32 cellular contexts compared by ENCODE assay signal in the genomic region with DNA sequence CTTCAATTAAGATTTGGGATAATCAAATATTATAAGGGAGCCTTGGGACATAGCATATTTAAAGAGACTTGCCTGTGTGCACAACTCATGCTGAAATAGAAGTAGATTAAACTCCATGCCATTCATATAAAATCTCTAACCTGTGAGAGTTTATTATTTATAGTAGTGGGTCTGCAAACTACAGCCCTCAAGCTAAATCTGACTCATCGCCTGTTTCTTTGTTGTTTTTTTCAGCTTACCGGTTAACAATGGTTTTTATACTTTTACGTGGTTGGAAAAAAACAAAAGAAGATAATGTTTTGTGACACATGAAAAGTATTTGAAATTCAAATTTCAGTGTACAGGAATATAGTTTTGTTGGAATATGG.
"Had no signal": no experiment of that assay in that cellular context is flagged by ENCODE, and none has a peak within 500 bp of the region (broad histone marks: within the 10 kb centered on the region; RNA-seq: fewer than 3 reads in every experiment).

No MANE protein-coding gene starts in this region.

- H3K9ac ChIP-seq: parathyroid adenoma had no signal

- H3K4me3 Mint-ChIP-seq: activated CD4-positive, alpha-beta T cell treated with anti-CD3 and anti-CD28 coated beads, Interleukin-2, amount 10 ng/mL, durations not matched to agents 7 days and 5 days; activated CD8-positive, alpha-beta T cell treated with anti-CD3 and anti-CD28 coated beads for 36 hours; activated naive CD4-positive, alpha-beta T cell treated with anti-CD3 and anti-CD28 coated beads, Interleukin-2, amount 50 U/mL, for 24 hours; activated naive CD8-positive, alpha-beta T cell treated with anti-CD3 and anti-CD28 coated beads, Interleukin-2, amount 50 U/mL, for 24 hours; activated T-cell treated with anti-CD3 and anti-CD28 coated beads, Interleukin-2, amount 50 U/mL, for 4 hours; activated T-helper 17 cell treated with anti-CD3 and anti-CD28 coated beads, Interleukin-2, amount 50 U/mL, for 72 hours; naive thymus-derived CD4-positive, alpha-beta T cell; stimulated activated naive B cell treated with anti-CD40 and anti-IgM and Interleukin-4, amounts not matched to agents 10 μg/mL and 1 μg/mL and 100 μg/mL, for 72 hours; T-helper 1 cell treated with Interleukin-12 subunit alpha and Interleukin-12 subunit beta and Interleukin-4 antibody, amounts not matched to agents 30 μg/mL and 1 μg/mL, for 36 hours had no signal

- H3K27ac Mint-ChIP-seq: activated CD4-positive, alpha-beta T cell treated with anti-CD3 and anti-CD28 coated beads, Interleukin-2, amount 10 ng/mL, durations not matched to agents 7 days and 5 days; activated CD8-positive, alpha-beta T cell treated with anti-CD3 and anti-CD28 coated beads for 36 hours; activated naive CD4-positive, alpha-beta T cell treated with anti-CD3 and anti-CD28 coated beads, Interleukin-2, amount 50 U/mL, for 24 hours; activated naive CD8-positive, alpha-beta T cell treated with anti-CD3 and anti-CD28 coated beads, Interleukin-2, amount 50 U/mL, for 24 hours; activated T-helper 17 cell treated with anti-CD3 and anti-CD28 coated beads, Interleukin-2, amount 50 U/mL, for 72 hours; naive thymus-derived CD4-positive, alpha-beta T cell; stimulated activated naive B cell treated with anti-CD40 and anti-IgM and Interleukin-4, amounts not matched to agents 10 μg/mL and 1 μg/mL and 100 μg/mL, for 72 hours; T-helper 1 cell treated with Interleukin-12 subunit alpha and Interleukin-12 subunit beta and Interleukin-4 antibody, amounts not matched to agents 30 μg/mL and 1 μg/mL, for 36 hours had no signal

- H3K36me3 Mint-ChIP-seq: activated naive CD4-positive, alpha-beta T cell treated with anti-CD3 and anti-CD28 coated beads, Interleukin-2, amount 50 U/mL, for 24 hours; naive thymus-derived CD4-positive, alpha-beta T cell; stimulated activated naive B cell treated with anti-CD40 and anti-IgM and Interleukin-4, amounts not matched to agents 10 μg/mL and 1 μg/mL and 100 μg/mL, for 72 hours had no signal

- H3K27ac ChIP-seq: heart left ventricle, parathyroid adenoma, psoas muscle, suprapubic skin, tibial artery had no signal

- H3K79me2 ChIP-seq: parathyroid adenoma had no signal

- H3K4me3 ChIP-seq: heart left ventricle, psoas muscle, sigmoid colon, smooth muscle cell, stomach, suprapubic skin, tibial artery had no signal

- H3K27me3 ChIP-seq: heart left ventricle, sigmoid colon, stomach, suprapubic skin, tibial artery had no signal

- H3K4me1 Mint-ChIP-seq: activated CD4-positive, alpha-beta T cell treated with anti-CD3 and anti-CD28 coated beads, Interleukin-2, amount 10 ng/mL, durations not matched to agents 7 days and 5 days; activated naive CD4-positive, alpha-beta T cell treated with anti-CD3 and anti-CD28 coated beads, Interleukin-2, amount 50 U/mL, for 24 hours; activated naive CD8-positive, alpha-beta T cell treated with anti-CD3 and anti-CD28 coated beads, Interleukin-2, amount 50 U/mL, for 24 hours; activated T-helper 17 cell treated with anti-CD3 and anti-CD28 coated beads, Interleukin-2, amount 50 U/mL, for 72 hours; naive thymus-derived CD4-positive, alpha-beta T cell; stimulated activated naive B cell treated with anti-CD40 and anti-IgM and Interleukin-4, amounts not matched to agents 10 μg/mL and 1 μg/mL and 100 μg/mL, for 72 hours had no signal

- H3K4me1 ChIP-seq: heart left ventricle, parathyroid adenoma, psoas muscle, stomach, tibial artery had no signal

- H3K27me3 Mint-ChIP-seq: activated CD4-positive, alpha-beta T cell treated with anti-CD3 and anti-CD28 coated beads, Interleukin-2, amount 10 ng/mL, durations not matched to agents 7 days and 5 days; activated CD8-positive, alpha-beta T cell treated with anti-CD3 and anti-CD28 coated beads for 36 hours; activated naive CD4-positive, alpha-beta T cell treated with anti-CD3 and anti-CD28 coated beads, Interleukin-2, amount 50 U/mL, for 24 hours; activated naive CD8-positive, alpha-beta T cell treated with anti-CD3 and anti-CD28 coated beads, Interleukin-2, amount 50 U/mL, for 24 hours; activated T-helper 17 cell treated with anti-CD3 and anti-CD28 coated beads, Interleukin-2, amount 50 U/mL, for 72 hours; stimulated activated naive B cell treated with anti-CD40 and anti-IgM and Interleukin-4, amounts not matched to agents 10 μg/mL and 1 μg/mL and 100 μg/mL, for 72 hours had no signal

- FAIRE-seq: colon, endometrium, TTC549 had no signal

- H3K4me2 ChIP-seq: smooth muscle cell had no signal

- H3K36me3 ChIP-seq: heart left ventricle, sigmoid colon, stomach, suprapubic skin, tibial artery had no signal

- H3K9me3 ChIP-seq: psoas muscle, sigmoid colon, stomach, suprapubic skin, tibial artery had no signal

- DNase-seq: activated CD4-positive, alpha-beta T cell treated with anti-CD3 and anti-CD28 coated beads for 1 hour; activated CD4-positive, alpha-beta T cell treated with anti-CD3 and anti-CD28 coated beads, Interleukin-2, amount 10 ng/mL, durations not matched to agents 7 days and 5 days; activated CD8-positive, alpha-beta T cell treated with anti-CD3 and anti-CD28 coated beads for 36 hours; activated gamma-delta T cell treated with Interleukin-2 at 50 U/mL for 16 hours; activated naive CD8-positive, alpha-beta T cell treated with anti-CD3 and anti-CD28 coated beads, Interleukin-2, amount 50 U/mL, for 24 hours; activated T-cell treated with anti-CD3 and anti-CD28 coated beads, Interleukin-2, amount 50 U/mL, for 4 hours; amygdala; effector CD8-positive, alpha-beta T cell; erythroblast; heart left ventricle; hypothalamus; midbrain; naive thymus-derived CD4-positive, alpha-beta T cell; nucleus accumbens; psoas muscle; sigmoid colon; stimulated activated CD4-positive, alpha-beta T cell treated with anti-CD3 and anti-CD28 coated beads, Interleukin-1b, Interleukin-23, amount 100 ng/mL, for 48 hours; stimulated activated CD4-positive, alpha-beta T cell treated with anti-CD3 and anti-CD28 coated beads, Interleukin-4, amount 100 ng/mL, for 4 hours; stimulated activated CD8-positive, alpha-beta memory T cell treated with anti-CD3 and anti-CD28 coated beads, Interleukin-4, amount 100 ng/mL, for 48 hours; stimulated activated naive B cell treated with anti-CD40 and anti-IgM and Interleukin-4, amounts not matched to agents 10 μg/mL and 1 μg/mL and 100 μg/mL, for 72 hours; stomach; T-helper 9 cell; tibial artery had no signal

- ATAC-seq: activated CD8-positive, alpha-beta T cell treated with anti-CD3 and anti-CD28 coated beads for 36 hours; activated naive CD8-positive, alpha-beta T cell treated with anti-CD3 and anti-CD28 coated beads, Interleukin-2, amount 50 U/mL, for 24 hours; activated T-cell treated with anti-CD3 and anti-CD28 coated beads, Interleukin-2, amount 50 U/mL, for 4 hours; activated T-helper 17 cell treated with anti-CD3 and anti-CD28 coated beads, Interleukin-2, amount 50 U/mL, for 72 hours; heart left ventricle; naive thymus-derived CD4-positive, alpha-beta T cell; psoas muscle; stimulated activated naive B cell treated with anti-CD40 and anti-IgM and Interleukin-4, amounts not matched to agents 10 μg/mL and 1 μg/mL and 100 μg/mL, for 72 hours had no signal

- H2AFZ ChIP-seq: parathyroid adenoma had no signal

- H3K9me3 Mint-ChIP-seq: activated CD4-positive, alpha-beta T cell treated with anti-CD3 and anti-CD28 coated beads, Interleukin-2, amount 10 ng/mL, durations not matched to agents 7 days and 5 days; activated CD8-positive, alpha-beta T cell treated with anti-CD3 and anti-CD28 coated beads for 36 hours; activated naive CD4-positive, alpha-beta T cell treated with anti-CD3 and anti-CD28 coated beads, Interleukin-2, amount 50 U/mL, for 24 hours; activated naive CD8-positive, alpha-beta T cell treated with anti-CD3 and anti-CD28 coated beads, Interleukin-2, amount 50 U/mL, for 24 hours; activated T-cell treated with anti-CD3 and anti-CD28 coated beads, Interleukin-2, amount 50 U/mL, for 4 hours; activated T-helper 17 cell treated with anti-CD3 and anti-CD28 coated beads, Interleukin-2, amount 50 U/mL, for 72 hours; stimulated activated naive B cell treated with anti-CD40 and anti-IgM and Interleukin-4, amounts not matched to agents 10 μg/mL and 1 μg/mL and 100 μg/mL, for 72 hours; T-helper 1 cell treated with Interleukin-12 subunit alpha and Interleukin-12 subunit beta and Interleukin-4 antibody, amounts not matched to agents 30 μg/mL and 1 μg/mL, for 36 hours had no signal
